Comparison of ENCODE assay signal across 8 cellular contexts in the genomic region with DNA sequence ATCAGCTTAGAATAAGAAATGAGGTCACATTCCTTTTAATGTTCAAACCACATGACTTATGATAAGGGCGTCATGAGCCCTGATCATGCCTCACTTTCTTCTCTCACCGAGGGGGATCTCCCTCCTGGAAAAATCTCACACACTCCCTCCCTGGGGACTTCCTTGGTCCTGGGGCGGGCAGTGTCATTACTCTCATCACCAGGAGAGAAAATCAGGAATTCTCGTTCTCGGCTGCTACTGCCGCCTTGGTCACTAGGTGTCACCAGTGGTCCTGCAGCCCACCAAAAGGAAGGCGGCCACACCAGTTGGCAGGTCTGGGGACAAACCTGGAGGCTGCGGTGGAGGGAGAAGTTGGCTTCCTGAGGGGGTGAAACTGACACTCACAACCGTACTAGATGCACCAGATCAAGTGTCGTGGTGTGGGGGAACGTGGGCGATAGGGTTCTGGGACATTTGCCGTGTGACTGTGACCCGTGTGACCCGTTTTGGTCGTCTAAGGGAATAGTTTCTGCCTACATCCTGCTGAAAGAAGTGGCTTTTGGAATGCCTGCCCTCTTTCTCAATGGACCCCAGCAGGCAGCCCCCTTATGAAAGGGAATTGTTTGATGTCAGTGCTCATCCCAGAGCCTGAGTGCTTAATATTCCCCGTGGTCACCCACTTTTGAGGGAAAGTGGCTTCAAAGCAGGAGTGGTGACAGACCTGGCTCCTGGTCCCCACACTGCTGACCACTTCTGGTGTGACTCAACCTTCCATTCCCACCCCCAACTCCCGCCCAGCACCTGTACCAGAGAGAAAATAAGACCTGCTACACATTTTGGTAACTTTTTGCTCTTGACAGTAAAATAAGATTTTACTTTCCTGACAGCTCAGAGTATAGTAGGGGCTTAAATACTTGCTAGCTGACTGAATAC.
DNase-seq lines count a peak whose midpoint lies in the region; ATAC-seq and TF ChIP-seq lines count a peak whose summit lies in the region.

No MANE protein-coding gene starts in this region.

- H3K4me3 ChIP-seq in endocrine pancreas (ENCODE audit: control insufficient read depth, insufficient read depth, low read length), result no peak overlapping the region
- peak overlapping the region in 1 of 2 experiments; percentile 51 for H3K4me3 ChIP-seq in mesenchymal stem cell (ENCODE audit: insufficient read depth in 1 of 2, low read depth in 1 of 2, low read length in 2 of 2)

- H3K9me3 ChIP-seq in endocrine pancreas (ENCODE audit: control insufficient read depth, low read length) (no peaks in the 10 kb centered on the region), mesenchymal stem cell (ENCODE audit: control insufficient read depth, low read length) (no peaks in the 10 kb centered on the region)

- no peaks in the 10 kb centered on the region for H3K9me3 Mint-ChIP-seq in activated CD4-positive, alpha-beta memory T cell treated with anti-CD3 and anti-CD28 coated beads, Interleukin-2, amount 10 ng/mL, durations not matched to agents 7 days and 5 days
- no peaks in the 10 kb centered on the region for H3K9me3 Mint-ChIP-seq in stimulated activated memory B cell treated with anti-CD40 and anti-IgM and Interleukin-4, amounts not matched to agents 10 μg/mL and 1 μg/mL and 100 μg/mL, for 72 hours

- H2AK5ac ChIP-seq in mesenchymal stem cell (ENCODE audit: low read length, severe bottlenecking), result no peak overlapping the region

- H3K4me2 ChIP-seq in mesenchymal stem cell (ENCODE audit: low read length, poor library complexity, severe bottlenecking), result no peak overlapping the region

- no peaks in the 10 kb centered on the region for H3K27me3 ChIP-seq in endocrine pancreas (ENCODE audit: control insufficient read depth, insufficient read depth, low read length)
- H3K27me3 ChIP-seq in mesenchymal stem cell (ENCODE audit: control insufficient read depth in 1 of 2, insufficient read depth in 1 of 2, low read length in 2 of 2), result peaks cover 28 to 66% of the 10 kb centered on the region in 2 experiments

- no peaks in the 10 kb centered on the region for H3K79me1 ChIP-seq in mesenchymal stem cell (replicated peaks; ENCODE audit: low read length, poor library complexity, severe bottlenecking)

- WGBS in mesenchymal stem cell, result 5% methylated on average over 17 of the region's 18 CpGs

- DNase-seq in AG09319 (ENCODE audit: extremely low read depth, low read depth) (no peak), NCI-H226 (peak; percentile 19), mesenchymal stem cell (peak; percentile 61)
- peak; percentile 50 for DNase-seq in activated CD4-positive, alpha-beta memory T cell treated with anti-CD3 and anti-CD28 coated beads, Interleukin-2, amount 10 ng/mL, durations not matched to agents 7 days and 5 days

- no peak overlapping the region for H2BK12ac ChIP-seq in mesenchymal stem cell (ENCODE audit: low read length in 2 of 2)

- H3K36me3 Mint-ChIP-seq in activated CD4-positive, alpha-beta memory T cell treated with anti-CD3 and anti-CD28 coated beads, Interleukin-2, amount 10 ng/mL, durations not matched to agents 7 days and 5 days (ENCODE audit: low read depth), result no peaks in the 10 kb centered on the region
- H3K36me3 Mint-ChIP-seq in stimulated activated memory B cell treated with anti-CD40 and anti-IgM and Interleukin-4, amounts not matched to agents 10 μg/mL and 1 μg/mL and 100 μg/mL, for 72 hours, result no peaks in the 10 kb centered on the region

- H3K36me3 ChIP-seq in endocrine pancreas (ENCODE audit: control insufficient read depth, insufficient read depth, low read length) (no peaks in the 10 kb centered on the region), mesenchymal stem cell (ENCODE audit: control insufficient read depth in 1 of 2, insufficient read depth in 2 of 2, low read depth in 1 of 2, low read length in 2 of 2) (no peaks in the 10 kb centered on the region)

- peak overlapping the region; percentile 11 for H3K9ac ChIP-seq in endocrine pancreas (ENCODE audit: control insufficient read depth, insufficient read depth, low read length)
- H3K9ac ChIP-seq in mesenchymal stem cell (ENCODE audit: low read length), result peak overlapping the region; percentile 63

- POLR2A ChIA-PET in activated CD4-positive, alpha-beta memory T cell treated with anti-CD3 and anti-CD28 coated beads, Interleukin-2, amount 10 ng/mL, durations not matched to agents 7 days and 5 days (lab: Charles Lee), result interaction anchor here (1.1 kb wide), 1 partner anchor 92 kb away, joined by 3 read pairs; a partner anchor contains a TSS

- TF ChIP-seq CTCF in AG09319 (IDR thresholded peaks at IDR 0.05; ENCODE audit: low read depth, low read length), result peak; percentile 70

- no peak overlapping the region for H3K27ac Mint-ChIP-seq in activated CD4-positive, alpha-beta memory T cell treated with anti-CD3 and anti-CD28 coated beads, Interleukin-2, amount 10 ng/mL, durations not matched to agents 7 days and 5 days
- peak overlapping the region; percentile 40 for H3K27ac Mint-ChIP-seq in stimulated activated memory B cell treated with anti-CD40 and anti-IgM and Interleukin-4, amounts not matched to agents 10 μg/mL and 1 μg/mL and 100 μg/mL, for 72 hours

- no peak overlapping the region for H3K4ac ChIP-seq in mesenchymal stem cell (ENCODE audit: low read depth in 1 of 2, low read length in 2 of 2)

- peaks cover 23% of the 10 kb centered on the region for H3K4me1 Mint-ChIP-seq in activated CD4-positive, alpha-beta memory T cell treated with anti-CD3 and anti-CD28 coated beads, Interleukin-2, amount 10 ng/mL, durations not matched to agents 7 days and 5 days
- peaks cover 11% of the 10 kb centered on the region for H3K4me1 Mint-ChIP-seq in stimulated activated memory B cell treated with anti-CD40 and anti-IgM and Interleukin-4, amounts not matched to agents 10 μg/mL and 1 μg/mL and 100 μg/mL, for 72 hours

- H3K4me1 ChIP-seq in endocrine pancreas (ENCODE audit: control insufficient read depth, insufficient read depth, low read length), result no peaks in the 10 kb centered on the region
- peaks cover 3% of the 10 kb centered on the region for H3K4me1 ChIP-seq in mesenchymal stem cell (ENCODE audit: control insufficient read depth, insufficient read depth, low read depth, low read length)

- H3K4me3 Mint-ChIP-seq in activated CD4-positive, alpha-beta memory T cell treated with anti-CD3 and anti-CD28 coated beads, Interleukin-2, amount 10 ng/mL, durations not matched to agents 7 days and 5 days, result peak overlapping the region; percentile 31
- peak overlapping the region; percentile 66 for H3K4me3 Mint-ChIP-seq in stimulated activated memory B cell treated with anti-CD40 and anti-IgM and Interleukin-4, amounts not matched to agents 10 μg/mL and 1 μg/mL and 100 μg/mL, for 72 hours

- H3K18ac ChIP-seq in mesenchymal stem cell (ENCODE audit: low read depth in 1 of 2, low read length in 2 of 2), result no peak overlapping the region

- peak; percentile 74 for ATAC-seq in GM18867 (IDR thresholded peaks at IDR 0.05; ENCODE audit: unreplicated experiment)
- peak; percentile 56 for ATAC-seq in HG03060 (IDR thresholded peaks at IDR 0.05; ENCODE audit: low read depth, unreplicated experiment)
- peak; percentile 75 for ATAC-seq in stimulated activated memory B cell treated with anti-CD40 and anti-IgM and Interleukin-4, amounts not matched to agents 10 μg/mL and 1 μg/mL and 100 μg/mL, for 72 hours

- H2BK5ac ChIP-seq in mesenchymal stem cell (ENCODE audit: low read depth, low read length, poor library complexity, severe bottlenecking), result no peak overlapping the region

- H4K91ac ChIP-seq in mesenchymal stem cell (ENCODE audit: low read length), result peak overlapping the region; percentile 48

- no peak overlapping the region for H2BK15ac ChIP-seq in mesenchymal stem cell (ENCODE audit: low read depth, poor library complexity, severe bottlenecking)

- no peak overlapping the region for H3K27ac ChIP-seq in mesenchymal stem cell (ENCODE audit: low read length, poor library complexity, severe bottlenecking)

- H3K27me3 Mint-ChIP-seq in activated CD4-positive, alpha-beta memory T cell treated with anti-CD3 and anti-CD28 coated beads, Interleukin-2, amount 10 ng/mL, durations not matched to agents 7 days and 5 days, result peaks cover 2% of the 10 kb centered on the region
- H3K27me3 Mint-ChIP-seq in stimulated activated memory B cell treated with anti-CD40 and anti-IgM and Interleukin-4, amounts not matched to agents 10 μg/mL and 1 μg/mL and 100 μg/mL, for 72 hours, result no peaks in the 10 kb centered on the region

- no peak overlapping the region for H3K14ac ChIP-seq in mesenchymal stem cell (ENCODE audit: low read length in 2 of 2)

- H3K23ac ChIP-seq in mesenchymal stem cell (ENCODE audit: low read length in 2 of 2), result no peak overlapping the region

- H2AFZ ChIP-seq in mesenchymal stem cell (ENCODE audit: low read depth, low read length), result peak overlapping the region; percentile 80

- no peak overlapping the region for H2BK120ac ChIP-seq in mesenchymal stem cell (ENCODE audit: low read depth, low read length)

- CTCF ChIA-PET in activated CD4-positive, alpha-beta memory T cell treated with anti-CD3 and anti-CD28 coated beads, Interleukin-2, amount 10 ng/mL, durations not matched to agents 7 days and 5 days (lab: Charles Lee), result interaction anchor here (0.8 to 1.2 kb wide), 4 partner anchors 8 to 455 kb away, joined by 3 read pairs; no protein-coding TSS in a partner anchor

- peak overlapping the region; percentile 84 for H4K8ac ChIP-seq in mesenchymal stem cell (ENCODE audit: low read length)
